Comparison of ENCODE assay signal across 27 cellular contexts in the genomic region with DNA sequence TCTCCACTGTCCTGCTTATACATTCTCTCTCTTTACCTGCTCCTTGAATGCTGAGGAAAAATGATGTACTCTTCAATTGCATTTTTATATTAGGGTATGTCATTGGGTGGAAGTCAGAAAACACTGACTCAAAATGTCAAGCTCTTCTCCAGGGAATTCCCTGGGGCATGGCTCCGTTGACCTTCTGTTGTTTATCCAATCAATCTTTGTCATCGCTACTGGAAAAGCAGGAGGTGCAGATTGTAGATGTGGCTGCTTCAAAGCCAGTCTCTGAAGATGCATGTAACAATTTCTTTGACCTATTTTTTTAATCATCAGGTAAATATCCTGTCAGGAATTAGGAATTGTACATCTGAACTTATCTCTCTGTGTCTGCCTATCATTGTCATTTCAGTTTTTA.
DNase-seq lines count a peak whose midpoint lies in the region; ATAC-seq and TF ChIP-seq lines count a peak whose summit lies in the region.
"Had no signal": no experiment of that assay in that cellular context is flagged by ENCODE, and none has a peak within 500 bp of the region (broad histone marks: within the 10 kb centered on the region; RNA-seq: fewer than 3 reads in every experiment).

No MANE protein-coding gene starts in this region.

- DNase-seq in Caco-2 (peak; percentile 24 to 46), DMS153 treated with DMSO at 0.1 percent for 48 hours (lab: John Stamatoyannopoulos, UW; ENCODE audit: unreplicated experiment) (peak; percentile 51), SK-MEL-5 (ENCODE audit: low read depth, low spot score) (peak; percentile 33), mesenchymal stem cell (peak; percentile 6), immature natural killer cell (no peak), left lobe of liver (ENCODE audit: low spot score) (no peak), NCI-H1930 (lab: John Stamatoyannopoulos, UW) (no peak)
- DNase-seq: activated CD4-positive, alpha-beta T cell treated with anti-CD3 and anti-CD28 coated beads, Interleukin-2, amount 50 U/mL, for 48 hours; activated CD4-positive, CD25-positive, alpha-beta regulatory T cell treated with anti-CD3 and anti-CD28 coated beads, Interleukin-2, amount 50 U/mL, for 72 hours; activated naive CD4-positive, alpha-beta T cell treated with Interleukin-2 at 50 U/mL for 16 hours; effector memory CD4-positive, alpha-beta T cell; natural killer cell; NCI-H1092 treated with DMSO at 0.1 percent for 48 hours; NCI-H2107; occipital lobe; PC-9; psoas muscle; sigmoid colon; stimulated activated CD4-positive, alpha-beta T cell treated with anti-CD3 and anti-CD28 coated beads, Interleukin-4, amount 100 ng/mL, for 24 hours; T-helper 17 cell; tibial artery had no signal

- no peaks in the 10 kb centered on the region for H3K79me1 ChIP-seq in mesenchymal stem cell (replicated peaks; ENCODE audit: low read length, poor library complexity, severe bottlenecking)

- H3K27ac Mint-ChIP-seq in Caco-2 (ENCODE audit: unreplicated experiment): no peak overlapping the region
- H3K27ac Mint-ChIP-seq in immature natural killer cell: no peak overlapping the region
- H3K27ac Mint-ChIP-seq: natural killer cell, T-helper 17 cell had no signal

- no peaks in the 10 kb centered on the region for H3K36me3 ChIP-seq in Caco-2 (ENCODE audit: control insufficient read depth, insufficient read depth, low read length)
- no peaks in the 10 kb centered on the region for H3K36me3 ChIP-seq in mesenchymal stem cell (ENCODE audit: control insufficient read depth in 1 of 2, insufficient read depth in 2 of 2, low read depth in 1 of 2, low read length in 2 of 2)
- H3K36me3 ChIP-seq: BLaER1 treated with 17β-estradiol and CSF1 and Interleukin-3, amounts not matched to agents 10 nM and 100 nM; sigmoid colon; tibial artery had no signal

- no peaks in the 10 kb centered on the region for H3K9me3 Mint-ChIP-seq in Caco-2 (ENCODE audit: unreplicated experiment)
- H3K9me3 Mint-ChIP-seq in immature natural killer cell: peaks cover 0 to 2% (median 0%) of the 10 kb centered on the region in 6 donors
- H3K9me3 Mint-ChIP-seq: natural killer cell had no signal

- peaks cover 20% of the 10 kb centered on the region for H3K4me1 Mint-ChIP-seq in Caco-2 (ENCODE audit: low read depth, unreplicated experiment)
- peaks cover 29 to 44% of the 10 kb centered on the region in 2 donors for H3K4me1 Mint-ChIP-seq in immature natural killer cell

- ATAC-seq in left lobe of liver: no peak
- ATAC-seq: K562, natural killer cell, psoas muscle, Right ventricle myocardium inferior, T-helper 17 cell had no signal

- H3K27me3 ChIP-seq in Caco-2 (replicated peaks; ENCODE audit: control insufficient read depth, insufficient read depth, low read length): no peaks in the 10 kb centered on the region
- H3K27me3 ChIP-seq in mesenchymal stem cell (ENCODE audit: control insufficient read depth in 1 of 2, insufficient read depth in 1 of 2, low read length in 2 of 2): no peaks in the 10 kb centered on the region
- H3K27me3 ChIP-seq: BLaER1 treated with 17β-estradiol and CSF1 and Interleukin-3, amounts not matched to agents 10 nM and 100 nM; sigmoid colon; tibial artery had no signal

- TF ChIP-seq CTCF in Caco-2 (IDR thresholded peaks at IDR 0.05; ENCODE audit: insufficient read depth in 1 of 2, low read depth in 1 of 2, low read length in 1 of 2, severe bottlenecking in 1 of 2, unreplicated experiment in 1 of 2): no peak

- in situ Hi-C loops in SK-MEL-5 (cut with HindIII; ENCODE audit: low pct_unique_long_range_greater_than_20kb, low sequenced_read_pairs): no loop called here

- no peak overlapping the region for H2BK12ac ChIP-seq in mesenchymal stem cell (ENCODE audit: low read length in 2 of 2)

- H2BK15ac ChIP-seq in mesenchymal stem cell (ENCODE audit: low read depth, poor library complexity, severe bottlenecking): no peak overlapping the region

- H3K36me3 Mint-ChIP-seq in Caco-2 (ENCODE audit: insufficient read depth, unreplicated experiment) (no peaks in the 10 kb centered on the region), immature natural killer cell (no peaks in the 10 kb centered on the region)
- H3K36me3 Mint-ChIP-seq: natural killer cell had no signal

- H3K23ac ChIP-seq in mesenchymal stem cell (ENCODE audit: low read length in 2 of 2): no peak overlapping the region

- no peak overlapping the region for H4K8ac ChIP-seq in mesenchymal stem cell (ENCODE audit: low read length)

- no peak overlapping the region for H3K14ac ChIP-seq in mesenchymal stem cell (ENCODE audit: low read length in 2 of 2)

- H4K91ac ChIP-seq in mesenchymal stem cell (ENCODE audit: low read length): no peak overlapping the region

- no peak overlapping the region for H2BK120ac ChIP-seq in mesenchymal stem cell (ENCODE audit: low read depth, low read length)

- H2AFZ ChIP-seq in mesenchymal stem cell (ENCODE audit: low read depth, low read length): no peak overlapping the region
- H2AFZ ChIP-seq: PC-9 had no signal

- 46% methylated on average over 2 of the region's 2 CpGs for WGBS in mesenchymal stem cell

- no peak overlapping the region for H3K4me2 ChIP-seq in mesenchymal stem cell (ENCODE audit: low read length, poor library complexity, severe bottlenecking)
- H3K4me2 ChIP-seq: BLaER1 treated with 17β-estradiol and CSF1 and Interleukin-3, amounts not matched to agents 10 nM and 100 nM; PC-9 had no signal

- no peak overlapping the region for H3K4me3 ChIP-seq in Caco-2 (ENCODE audit: low read depth, low read length)
- no peak overlapping the region for H3K4me3 ChIP-seq in mesenchymal stem cell (ENCODE audit: insufficient read depth in 1 of 2, low read depth in 1 of 2, low read length in 2 of 2)
- H3K4me3 ChIP-seq: BLaER1 treated with 17β-estradiol and CSF1 and Interleukin-3, amounts not matched to agents 10 nM and 100 nM; coronary artery; K562; lung; PC-9; psoas muscle; sigmoid colon; tibial artery had no signal

- H2BK5ac ChIP-seq in mesenchymal stem cell (ENCODE audit: low read depth, low read length, poor library complexity, severe bottlenecking): no peak overlapping the region

- intact Hi-C loops in Caco-2 (cut with micrococcal nuclease; ENCODE audit: unreplicated experiment): loop anchor here (2.0 kb wide), 1 partner anchor 30 kb away; no protein-coding TSS in a partner anchor

- H3K4me1 ChIP-seq in Caco-2 (peaks cover 24% of the 10 kb centered on the region), mesenchymal stem cell (ENCODE audit: control insufficient read depth, insufficient read depth, low read depth, low read length) (no peaks in the 10 kb centered on the region)
- H3K4me1 ChIP-seq: psoas muscle, sigmoid colon had no signal

- H3K9ac ChIP-seq in mesenchymal stem cell (ENCODE audit: low read length): no peak overlapping the region
- H3K9ac ChIP-seq: BLaER1 treated with 17β-estradiol and CSF1 and Interleukin-3, amounts not matched to agents 10 nM and 100 nM had no signal

- POLR2A ChIA-PET in Caco-2 (lab: Charles Lee): no interaction called here

- no peaks in the 10 kb centered on the region for H3K9me3 ChIP-seq in Caco-2
- no peaks in the 10 kb centered on the region for H3K9me3 ChIP-seq in mesenchymal stem cell (ENCODE audit: control insufficient read depth, low read length)
- H3K9me3 ChIP-seq: BLaER1 treated with 17β-estradiol and CSF1 and Interleukin-3, amounts not matched to agents 10 nM and 100 nM; psoas muscle; sigmoid colon; tibial artery had no signal

- no peak overlapping the region for H2AK5ac ChIP-seq in mesenchymal stem cell (ENCODE audit: low read length, severe bottlenecking)

- CTCF ChIA-PET in Caco-2 (lab: Charles Lee): no interaction called here

- no peak overlapping the region for H3K18ac ChIP-seq in mesenchymal stem cell (ENCODE audit: low read depth in 1 of 2, low read length in 2 of 2)

- no peak overlapping the region for H3K27ac ChIP-seq in mesenchymal stem cell (ENCODE audit: low read length, poor library complexity, severe bottlenecking)
- H3K27ac ChIP-seq: BLaER1 treated with 17β-estradiol and CSF1 and Interleukin-3, amounts not matched to agents 10 nM and 100 nM; coronary artery; epithelial cell of prostate; PC-9; psoas muscle; sigmoid colon; tibial artery had no signal

- H3K4me3 Mint-ChIP-seq in Caco-2 (ENCODE audit: unreplicated experiment) (no peak overlapping the region), immature natural killer cell (no peak overlapping the region)
- H3K4me3 Mint-ChIP-seq: natural killer cell, T-helper 17 cell had no signal

- no TSS peak for BruUV-seq in Caco-2 (replicated peaks; lab: Mats Ljungman, UMichigan)

- no peak overlapping the region for H3K4ac ChIP-seq in mesenchymal stem cell (ENCODE audit: low read depth in 1 of 2, low read length in 2 of 2)

- no peaks in the 10 kb centered on the region for H3K27me3 Mint-ChIP-seq in Caco-2 (ENCODE audit: insufficient read depth, unreplicated experiment)
- peaks cover 0 to 11% (median 1%) of the 10 kb centered on the region in 3 donors for H3K27me3 Mint-ChIP-seq in immature natural killer cell (ENCODE audit: low read depth in 3 of 3)

Comparison
In these comparisons a context has a peak if more than half of its experiments do, and no peak if none do; other contexts are left out.
1. DNase-seq: peak in Caco-2 (2 of 2), DMS153 treated with DMSO at 0.1 percent for 48 hours (single experiment), SK-MEL-5 (single experiment) and mesenchymal stem cell (single experiment); none in immature natural killer cell (0 of 3), left lobe of liver (single experiment) and NCI-H1930 (0 of 2).